ENCODE assay signal across 10 cellular contexts in genomic region chr4:158949094-158949493, GRCh38.
DNase-seq lines count a peak whose midpoint lies in the region; ATAC-seq, FAIRE-seq and TF ChIP-seq lines count a peak whose summit lies in the region.
"Had no signal": no experiment of that assay in that cellular context is flagged by ENCODE, and none has a peak within 500 bp of the region (broad histone marks: within the 10 kb centered on the region; RNA-seq: fewer than 3 reads in every experiment).

No MANE protein-coding gene starts in this region.

- DNase-seq in Daoy (ENCODE audit: low read depth) = peak; percentile 15
- DNase-seq in astrocyte of the cerebellum (ENCODE audit: low read depth) = peak; percentile 38
- DNase-seq in kidney = no peak
- no peak for DNase-seq in Calu3
- no peak for DNase-seq in activated naive CD8-positive, alpha-beta T cell treated with anti-CD3 and anti-CD28 coated beads, Interleukin-2, amount 50 U/mL, for 24 hours
- DNase-seq in HuH-7.5 (ENCODE audit: low spot score) = no peak
- DNase-seq in NCI-H82 treated with DMSO at 0.1 percent for 48 hours (lab: John Stamatoyannopoulos, UW; ENCODE audit: unreplicated experiment) = no peak
- DNase-seq: activated CD4-positive, alpha-beta T cell treated with anti-CD3 and anti-CD28 coated beads for 4 hours had no signal

- H3K4me1 Mint-ChIP-seq in Calu3 (ENCODE audit: low read depth, unreplicated experiment) = peaks cover 8% of the 10 kb centered on the region
- peaks cover 5% of the 10 kb centered on the region for H3K4me1 Mint-ChIP-seq in activated naive CD8-positive, alpha-beta T cell treated with anti-CD3 and anti-CD28 coated beads, Interleukin-2, amount 50 U/mL, for 24 hours

- TF ChIP-seq CTCF in astrocyte of the cerebellum (IDR thresholded peaks at IDR 0.05; ENCODE audit: low read depth, low read length, missing control alignments) (no peak), kidney (IDR thresholded peaks at IDR 0.05; ENCODE audit: borderline replicate concordance, extremely low read depth, insufficient read depth) (no peak), Calu3 (IDR thresholded peaks at IDR 0.05; ENCODE audit: unreplicated experiment) (no peak)

- no peak overlapping the region for H3K27ac Mint-ChIP-seq in Calu3 (ENCODE audit: unreplicated experiment)
- no peak overlapping the region for H3K27ac Mint-ChIP-seq in activated naive CD8-positive, alpha-beta T cell treated with anti-CD3 and anti-CD28 coated beads, Interleukin-2, amount 50 U/mL, for 24 hours

- no peak overlapping the region for H3K9ac ChIP-seq in kidney (ENCODE audit: low read length in 2 of 2)

- H3K4me1 ChIP-seq in kidney (ENCODE audit: control insufficient read depth in 1 of 2, insufficient read depth in 1 of 2, low read depth in 1 of 2, low read length in 2 of 2) = no peaks in the 10 kb centered on the region

- no peaks in the 10 kb centered on the region for H3K36me3 Mint-ChIP-seq in Calu3 (ENCODE audit: insufficient read depth, unreplicated experiment)
- peaks cover 6% of the 10 kb centered on the region for H3K36me3 Mint-ChIP-seq in activated naive CD8-positive, alpha-beta T cell treated with anti-CD3 and anti-CD28 coated beads, Interleukin-2, amount 50 U/mL, for 24 hours (ENCODE audit: low read depth)

- peak; percentile 15 for FAIRE-seq in kidney (lab: Jason Lieb, UNC)

- peaks cover 2% of the 10 kb centered on the region for H3K9me3 Mint-ChIP-seq in Calu3 (ENCODE audit: low read depth, unreplicated experiment)
- H3K9me3 Mint-ChIP-seq in activated naive CD8-positive, alpha-beta T cell treated with anti-CD3 and anti-CD28 coated beads, Interleukin-2, amount 50 U/mL, for 24 hours = peaks cover 18% of the 10 kb centered on the region

- no peak overlapping the region for H3K4me3 Mint-ChIP-seq in Calu3 (ENCODE audit: low read depth, unreplicated experiment)
- no peak overlapping the region for H3K4me3 Mint-ChIP-seq in activated naive CD8-positive, alpha-beta T cell treated with anti-CD3 and anti-CD28 coated beads, Interleukin-2, amount 50 U/mL, for 24 hours

- intact Hi-C loops in kidney (cut with DNase I) (no loop called here), Calu3 (cut with micrococcal nuclease; ENCODE audit: unreplicated experiment) (no loop called here)

- H3K4me3 ChIP-seq in astrocyte of the cerebellum (ENCODE audit: low read depth, low read length) (no peak overlapping the region), kidney (ENCODE audit: low read length in 2 of 2) (no peak overlapping the region)

- H3K27me3 Mint-ChIP-seq in Calu3 (ENCODE audit: unreplicated experiment) = no peaks in the 10 kb centered on the region
- H3K27me3 Mint-ChIP-seq in activated naive CD8-positive, alpha-beta T cell treated with anti-CD3 and anti-CD28 coated beads, Interleukin-2, amount 50 U/mL, for 24 hours = peaks cover 9% of the 10 kb centered on the region

- ATAC-seq in HG03097 (IDR thresholded peaks at IDR 0.05; ENCODE audit: low FRiP score, unreplicated experiment) = peak; percentile 90
- no peak for ATAC-seq in activated naive CD8-positive, alpha-beta T cell treated with anti-CD3 and anti-CD28 coated beads, Interleukin-2, amount 50 U/mL, for 24 hours

- in situ Hi-C loops in astrocyte of the cerebellum (cut with HindIII; ENCODE audit: low sequenced_read_pairs) = no loop called here

- CTCF ChIA-PET in Calu3 (lab: Charles Lee) = interaction anchor here (1.3 kb wide), 1 partner anchor 15 kb away, joined by 3 read pairs; no protein-coding TSS in a partner anchor

- no peak overlapping the region for H3K27ac ChIP-seq in kidney (ENCODE audit: low read depth in 2 of 2, low read length in 2 of 2)
- H3K27ac ChIP-seq: C4-2B had no signal

- no TSS peak for BruUV-seq in Calu3 (replicated peaks; lab: Mats Ljungman, UMichigan)

- no peaks in the 10 kb centered on the region for H3K36me3 ChIP-seq in kidney (ENCODE audit: control insufficient read depth in 1 of 2, insufficient read depth in 2 of 2, low read length in 2 of 2)

- peaks cover 0 to 17% of the 10 kb centered on the region in 2 donors for H3K9me3 ChIP-seq in kidney (ENCODE audit: control insufficient read depth in 1 of 2, low read length in 2 of 2)

Comparison
In these comparisons a context has a peak if more than half of its experiments do, and no peak if none do; other contexts are left out.
1. DNase-seq: peak in Daoy (single experiment) and astrocyte of the cerebellum (single experiment); none in kidney (single experiment), Calu3 (single experiment), activated naive CD8-positive, alpha-beta T cell treated with anti-CD3 and anti-CD28 coated beads, Interleukin-2, amount 50 U/mL, for 24 hours (single experiment), HuH-7.5 (single experiment) and NCI-H82 treated with DMSO at 0.1 percent for 48 hours (single experiment).